In the genomic region with DNA sequence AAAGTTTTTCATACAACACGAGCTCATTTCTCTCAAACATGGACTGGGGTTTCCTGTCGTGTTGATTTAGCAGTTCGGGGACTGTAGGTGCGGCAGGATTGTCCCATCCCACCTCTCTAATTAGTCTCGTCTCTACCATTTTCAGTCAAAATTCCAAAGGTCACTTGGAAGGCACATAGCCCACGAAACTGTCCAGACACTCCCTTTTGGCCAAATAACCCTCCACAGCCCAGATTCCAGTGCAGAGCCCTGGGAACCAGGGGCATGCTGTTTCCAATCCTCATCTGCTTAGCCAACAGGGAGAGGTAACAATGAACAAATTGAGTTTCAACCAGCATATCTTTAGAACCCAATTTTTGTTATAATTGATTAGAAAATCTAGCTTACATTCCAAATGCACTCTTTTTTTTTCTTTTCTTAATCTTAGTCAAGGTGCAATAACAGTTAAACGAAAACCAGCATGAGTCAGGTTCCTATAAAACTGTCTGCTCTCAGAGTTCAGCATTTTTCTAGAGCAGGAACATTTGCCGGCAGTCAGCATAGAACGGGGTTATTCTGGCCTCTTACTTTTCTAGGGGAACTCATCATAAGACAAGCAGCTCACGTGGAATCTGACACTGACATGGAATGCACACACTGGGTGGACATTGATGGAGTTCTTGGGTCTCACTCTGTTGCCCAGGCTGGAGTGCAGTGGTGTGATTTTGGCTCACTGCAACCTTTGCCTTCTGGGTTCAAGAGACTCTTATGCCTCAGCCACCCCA, we compare ENCODE assay signal across 16 cellular contexts. TPM values are rescaled to one million over a fixed set of nuclear protein-coding genes. Genes with fewer than 3 reads are reported as not detected.
DNase-seq lines count a peak whose midpoint lies in the region; TF ChIP-seq lines count a peak whose summit lies in the region.
"Had no signal": no experiment of that assay in that cellular context is flagged by ENCODE, and none has a peak within 500 bp of the region (broad histone marks: within the 10 kb centered on the region; RNA-seq: fewer than 3 reads in every experiment).

No MANE protein-coding gene starts in this region.

- 29 to 34% methylated on average over 8 to 10 of the region's 10 CpGs for WGBS in transverse colon (ENCODE audit: low coverage in 1 of 2), 2 donors
- WGBS in endodermal cell (ENCODE audit: insufficient coverage in 1 of 2, insufficient read length in 1 of 2), 2 experiments, result 80 to 90% methylated on average over 10 of the region's 10 CpGs

- no peaks in the 10 kb centered on the region for H3K36me3 Mint-ChIP-seq in endodermal cell (ENCODE audit: low read depth)

- TF ChIP-seq EP300 in transverse colon (IDR thresholded peaks at IDR 0.05; ENCODE audit: low read depth), result no peak

- DNase-seq in ecto neural progenitor cell (ENCODE audit: low spot score), result peak; percentile 20
- peak; percentile 51 for DNase-seq in osteoblast (ENCODE audit: insufficient read length, low spot score, missing footprints)
- peak; percentile 68 for DNase-seq in transverse colon
- DNase-seq in kidney tubule cell (ENCODE audit: low spot score), result no peak
- no peak for DNase-seq in NCI-H146 treated with DMSO at 0.1 percent for 48 hours (lab: John Stamatoyannopoulos, UW; ENCODE audit: unreplicated experiment)
- no peak for DNase-seq in endodermal cell
- DNase-seq: AML-193, Calu3, H7, NCI-H1048, NCI-H1694 treated with DMSO at 0.1 percent for 48 hours, NCI-H446, SHP77 had no signal

- peak; percentile 37 for TF ChIP-seq POLR2A in transverse colon (IDR thresholded peaks at IDR 0.05)

- H3K27ac Mint-ChIP-seq in endodermal cell, result no peak overlapping the region

- POLR2A ChIA-PET in HEK293 (lab: Yijun Ruan, JAX), result interaction anchor here (1.1 kb wide), 1 partner anchor 14 kb away, joined by 3 read pairs; the partner anchor contains the start of gene CEBPA

- peaks cover 4% of the 10 kb centered on the region for H3K27me3 Mint-ChIP-seq in endodermal cell (ENCODE audit: insufficient read depth)

- no peak overlapping the region for H3K4me3 ChIP-seq in HEK293 (ENCODE audit: low read depth, low read length)
- no peak overlapping the region for H3K4me3 ChIP-seq in osteoblast (ENCODE audit: insufficient read depth, low read length)
- no peak overlapping the region for H3K4me3 ChIP-seq in transverse colon
- no peak overlapping the region for H3K4me3 ChIP-seq in endodermal cell (ENCODE audit: low read length)
- H3K4me3 ChIP-seq: K562 had no signal

- H3K4me1 Mint-ChIP-seq in endodermal cell, result no peaks in the 10 kb centered on the region

- H3K4me1 ChIP-seq in HEK293 (ENCODE audit: control insufficient read depth, insufficient read depth, low read length) (no peaks in the 10 kb centered on the region), osteoblast (ENCODE audit: insufficient read depth, low read length) (no peaks in the 10 kb centered on the region), transverse colon (peaks cover 0 to 32% (median 20%) of the 10 kb centered on the region in 4 donors), endodermal cell (ENCODE audit: control insufficient read depth, insufficient read depth, low read length) (no peaks in the 10 kb centered on the region)

- peaks cover 18% of the 10 kb centered on the region for H3K9me3 Mint-ChIP-seq in endodermal cell

- TF ChIP-seq CTCF in HEK293 (tag by site-specific recombination; IDR thresholded peaks at IDR 0.05), result no peak
- no peak for TF ChIP-seq CTCF in osteoblast (IDR thresholded peaks at IDR 0.05; ENCODE audit: extremely low read depth, low read depth, low read length)
- TF ChIP-seq CTCF in transverse colon (IDR thresholded peaks at IDR 0.05), result no peak
- TF ChIP-seq CTCF in endodermal cell (conservative IDR thresholded peaks at IDR 0.05), result no peak

- H3K27ac ChIP-seq in HEK293 (ENCODE audit: extremely low read depth, low read depth, low read length) (no peak overlapping the region), osteoblast (ENCODE audit: low read depth, low read length) (no peak overlapping the region), transverse colon (peak overlapping the region; percentile 85 to 91 (median 90)), endodermal cell (ENCODE audit: low read depth, low read length) (no peak overlapping the region)

- H3K79me2 ChIP-seq in osteoblast (ENCODE audit: insufficient read depth, low read length), result no peaks in the 10 kb centered on the region

- intact Hi-C loops in transverse colon (cut with DNase I; ENCODE audit: low total_unique reads), result no loop called here

- H3K9me3 ChIP-seq in HEK293 (ENCODE audit: control insufficient read depth, insufficient read depth, low read depth, low read length), result peaks cover 4% of the 10 kb centered on the region
- H3K9me3 ChIP-seq in osteoblast (ENCODE audit: low read depth, low read length), result no peaks in the 10 kb centered on the region
- no peaks in the 10 kb centered on the region for H3K9me3 ChIP-seq in transverse colon
- no peaks in the 10 kb centered on the region for H3K9me3 ChIP-seq in endodermal cell (ENCODE audit: control insufficient read depth, low read length)

- no peaks in the 10 kb centered on the region for H4K20me1 ChIP-seq in osteoblast (ENCODE audit: insufficient read depth, low read length)

- no peak overlapping the region for H3K4me2 ChIP-seq in osteoblast (ENCODE audit: insufficient read depth, low read length)

- in situ Hi-C loops in transverse colon (cut with MboI; ENCODE audit: low pct_ligation_motif_present in 1 of 4, low pct_unique_long_range_greater_than_20kb in 1 of 4, low sequenced_read_pairs in 3 of 4), result no loop called here

- peaks cover 6% of the 10 kb centered on the region for H3K27me3 ChIP-seq in osteoblast (ENCODE audit: insufficient read depth, low read length)
- no peaks in the 10 kb centered on the region for H3K27me3 ChIP-seq in transverse colon
- no peaks in the 10 kb centered on the region for H3K27me3 ChIP-seq in endodermal cell (ENCODE audit: control insufficient read depth, insufficient read depth, low read length, poor library complexity, severe bottlenecking)

- no peak overlapping the region for H3K4me3 Mint-ChIP-seq in endodermal cell

- no peak overlapping the region for H2AFZ ChIP-seq in osteoblast (ENCODE audit: low read length)

- H3K36me3 ChIP-seq in HEK293 (ENCODE audit: control insufficient read depth in 2 of 2, insufficient read depth in 1 of 2, low read length in 2 of 2), result no peaks in the 10 kb centered on the region; a peak in 1 of 3 replicates
- no peaks in the 10 kb centered on the region for H3K36me3 ChIP-seq in osteoblast (ENCODE audit: insufficient read depth, low read length)
- no peaks in the 10 kb centered on the region for H3K36me3 ChIP-seq in transverse colon
- H3K36me3 ChIP-seq in endodermal cell (ENCODE audit: control insufficient read depth, insufficient read depth, low read length), result no peaks in the 10 kb centered on the region

- no peak overlapping the region for H3K9ac ChIP-seq in endodermal cell (ENCODE audit: extremely low read depth, low read length, poor library complexity, severe bottlenecking)

- CTCF ChIA-PET in HEK293 (lab: Yijun Ruan, JAX), result interaction anchor here (0.7 to 1.3 kb wide), 3 partner anchors 15 to 132 kb away, joined by 3 read pairs; partner anchors contain the start of gene CEBPA

TF ChIP-seq in HEK293, 187 proteins besides CTCF, POLR2A, EP300 and RAD21 (continues in another document):
- TF ChIP-seq ZNF623 (tag by site-specific recombination; IDR thresholded peaks at IDR 0.05) (no peak), PRDM2 (tag by site-specific recombination; IDR thresholded peaks at IDR 0.05; ENCODE audit: borderline replicate concordance) (no peak), ZBTB20 (tag by site-specific recombination; IDR thresholded peaks at IDR 0.05) (peak; percentile 56)

RNA-seq across cellular contexts. Expression of gene CEBPA, which starts 14.4 kb away (rescaled TPM):
- 3.6 and 5.0 TPM in 2 replicates for total RNA-seq in osteoblast
- total RNA-seq in transverse colon, result 10 to 100 TPM; 69.4 to 84.2 (median 77.3) TPM
- total RNA-seq in endodermal cell, result 1 to 10 TPM; 1.8 to 2.1 TPM
- 1.2 TPM for polyA plus RNA-seq in endodermal cell (2013, experiment 1 of 2)
- polyA plus RNA-seq in endodermal cell (2013, experiment 2 of 2), result 1.0 TPM
- total RNA-seq: M059J had no signal

RNA-seq across cellular contexts. Expression of gene CEBPG, which starts 56.8 kb away (rescaled TPM):
- total RNA-seq in osteoblast, result 31.5 and 35.5 TPM in 2 replicates
- 10 to 100 TPM; 22.4 to 66.7 (median 46.9) TPM for total RNA-seq in transverse colon
- total RNA-seq in endodermal cell, result 10 to 100 TPM; 31.9 to 33.8 TPM
- polyA plus RNA-seq in endodermal cell (2013, experiment 1 of 2), result 31.9 TPM
- polyA plus RNA-seq in endodermal cell (2013, experiment 2 of 2), result 27.5 TPM

Comparison
In these comparisons a context has a peak if more than half of its experiments do, and no peak if none do; other contexts are left out.
1. H3K27ac ChIP-seq: peak in transverse colon (4 of 4); none in HEK293 (single experiment), osteoblast (single experiment) and endodermal cell (single experiment).
2. DNase-seq: peak in ecto neural progenitor cell (single experiment), osteoblast (single experiment) and transverse colon (single experiment); none in kidney tubule cell (single experiment), NCI-H146 treated with DMSO at 0.1 percent for 48 hours (single experiment) and endodermal cell (single experiment).
3. RNA of gene CEBPA, which starts 14.4 kb away (total RNA-seq): 69.4 to 84.2 TPM in transverse colon; 3.6 to 5.0 TPM in osteoblast and 1.8 to 2.1 TPM in endodermal cell; every median in the first group is over 10 times any median in the second.